Comparison of ENCODE assay signal across 25 cellular contexts in genomic region chr16:22417019-22417418, GRCh38.
"Had no signal": no experiment of that assay in that cellular context is flagged by ENCODE, and none has a peak within 500 bp of the region (broad histone marks: within the 10 kb centered on the region; RNA-seq: fewer than 3 reads in every experiment).

No MANE protein-coding gene starts in this region.

- FAIRE-seq: TTC549 had no signal

- H3K9ac ChIP-seq: SK-N-SH had no signal

- H3K4me1 ChIP-seq: ascending aorta, SJCRH30 had no signal

- H3K9me2 ChIP-seq: SK-N-SH had no signal

- DNase-seq: activated B cell treated with CpG ODN at 0.5 μM for 24 hours; activated CD4-positive, alpha-beta memory T cell treated with anti-CD3 and anti-CD28 coated beads for 36 hours; activated CD4-positive, alpha-beta T cell treated with anti-CD3 and anti-CD28 coated beads for 1 hour; activated CD4-positive, alpha-beta T cell treated with anti-CD3 and anti-CD28 coated beads, Interleukin-2, amount 10 ng/mL, durations not matched to agents 7 days and 5 days; activated CD8-positive, alpha-beta memory T cell treated with anti-CD3 and anti-CD28 coated beads for 24 hours; activated effector memory CD4-positive, alpha-beta T cell treated with anti-CD3 and anti-CD28 coated beads, Interleukin-2, amount 50 U/mL, for 16 hours; activated naive CD4-positive, alpha-beta T cell treated with Interleukin-2 at 50 U/mL for 16 hours; activated naive CD8-positive, alpha-beta T cell treated with anti-CD3 and anti-CD28 coated beads, Interleukin-2, amount 50 U/mL, for 24 hours; activated T-cell treated with anti-CD3 and anti-CD28 coated beads, Interleukin-2, amount 50 U/mL, for 4 hours; amniotic stem cell; MM.1S; NCI-H1092 treated with DMSO at 0.1 percent for 48 hours; NCI-H1417 treated with DMSO at 0.1 percent for 48 hours; NCI-H1694; NCI-H2029; NCI-H510A treated with DMSO at 0.1 percent for 48 hours; SJCRH30; SK-N-SH; T-helper 9 cell had no signal

- H3K4me1 Mint-ChIP-seq: activated B cell treated with CpG ODN at 0.5 μM for 24 hours; activated CD4-positive, alpha-beta T cell treated with anti-CD3 and anti-CD28 coated beads, Interleukin-2, amount 10 ng/mL, durations not matched to agents 7 days and 5 days; activated naive CD8-positive, alpha-beta T cell treated with anti-CD3 and anti-CD28 coated beads, Interleukin-2, amount 50 U/mL, for 24 hours; brain had no signal

- H3K4me2 ChIP-seq: SK-N-SH had no signal

- H3K27me3 ChIP-seq: ascending aorta, SJCRH30 had no signal

- H3K4me3 Mint-ChIP-seq: activated B cell treated with CpG ODN at 0.5 μM for 24 hours; activated CD4-positive, alpha-beta memory T cell treated with anti-CD3 and anti-CD28 coated beads for 36 hours; activated CD4-positive, alpha-beta T cell treated with anti-CD3 and anti-CD28 coated beads, Interleukin-2, amount 10 ng/mL, durations not matched to agents 7 days and 5 days; activated naive CD8-positive, alpha-beta T cell treated with anti-CD3 and anti-CD28 coated beads, Interleukin-2, amount 50 U/mL, for 24 hours; activated T-cell treated with anti-CD3 and anti-CD28 coated beads, Interleukin-2, amount 50 U/mL, for 4 hours; brain; central memory CD8-positive, alpha-beta T cell; T-helper 1 cell treated with Interleukin-12 subunit alpha and Interleukin-12 subunit beta and Interleukin-4 antibody, amounts not matched to agents 30 μg/mL and 1 μg/mL, for 36 hours had no signal

- H3K4me3 ChIP-seq: ascending aorta, SJCRH30 had no signal

- H3K27ac Mint-ChIP-seq: activated B cell treated with CpG ODN at 0.5 μM for 24 hours; activated CD4-positive, alpha-beta memory T cell treated with anti-CD3 and anti-CD28 coated beads for 36 hours; activated CD4-positive, alpha-beta T cell treated with anti-CD3 and anti-CD28 coated beads, Interleukin-2, amount 10 ng/mL, durations not matched to agents 7 days and 5 days; activated naive CD8-positive, alpha-beta T cell treated with anti-CD3 and anti-CD28 coated beads, Interleukin-2, amount 50 U/mL, for 24 hours; brain; T-helper 1 cell treated with Interleukin-12 subunit alpha and Interleukin-12 subunit beta and Interleukin-4 antibody, amounts not matched to agents 30 μg/mL and 1 μg/mL, for 36 hours had no signal

- H3K9me3 ChIP-seq: ascending aorta, SJCRH30, SK-N-SH had no signal

- H3K9me3 Mint-ChIP-seq: activated B cell treated with CpG ODN at 0.5 μM for 24 hours; activated CD4-positive, alpha-beta memory T cell treated with anti-CD3 and anti-CD28 coated beads for 36 hours; activated CD4-positive, alpha-beta T cell treated with anti-CD3 and anti-CD28 coated beads, Interleukin-2, amount 10 ng/mL, durations not matched to agents 7 days and 5 days; activated naive CD4-positive, alpha-beta T cell treated with anti-CD3 and anti-CD28 coated beads, Interleukin-2, amount 50 U/mL, for 72 hours; activated naive CD8-positive, alpha-beta T cell treated with anti-CD3 and anti-CD28 coated beads, Interleukin-2, amount 50 U/mL, for 24 hours; activated T-cell treated with anti-CD3 and anti-CD28 coated beads, Interleukin-2, amount 50 U/mL, for 4 hours; brain; central memory CD8-positive, alpha-beta T cell; T-helper 1 cell treated with Interleukin-12 subunit alpha and Interleukin-12 subunit beta and Interleukin-4 antibody, amounts not matched to agents 30 μg/mL and 1 μg/mL, for 36 hours had no signal

- H3K27me3 Mint-ChIP-seq: activated B cell treated with CpG ODN at 0.5 μM for 24 hours; activated CD4-positive, alpha-beta memory T cell treated with anti-CD3 and anti-CD28 coated beads for 36 hours; activated CD4-positive, alpha-beta T cell treated with anti-CD3 and anti-CD28 coated beads, Interleukin-2, amount 10 ng/mL, durations not matched to agents 7 days and 5 days; activated naive CD8-positive, alpha-beta T cell treated with anti-CD3 and anti-CD28 coated beads, Interleukin-2, amount 50 U/mL, for 24 hours; central memory CD8-positive, alpha-beta T cell had no signal

- H3K36me3 ChIP-seq: SJCRH30 had no signal

- H3K27ac ChIP-seq: ascending aorta, SJCRH30 had no signal
